In genomic region chr1:213014642-213015041, GRCh38 we compare ENCODE assay signal across 8 cellular contexts. TPM values are rescaled to one million over a fixed set of nuclear protein-coding genes. Genes with fewer than 3 reads are reported as not detected.
DNase-seq lines count a peak whose midpoint lies in the region; ATAC-seq and TF ChIP-seq lines count a peak whose summit lies in the region.

No MANE protein-coding gene starts in this region.

- TF ChIP-seq CTCF in AG04450 (IDR thresholded peaks at IDR 0.05; ENCODE audit: low read depth, low read length): no peak
- no peak for TF ChIP-seq CTCF in VCaP (conservative IDR thresholded peaks at IDR 0.05)
- no peak for TF ChIP-seq CTCF in gastroesophageal sphincter (IDR thresholded peaks at IDR 0.05)
- no peak for TF ChIP-seq CTCF in gastrocnemius medialis (IDR thresholded peaks at IDR 0.05 in 4 of 5, conservative IDR thresholded peaks at IDR 0.05 in 1 of 5)

- H3K9me3 ChIP-seq in AG04450 (ENCODE audit: control insufficient read depth, insufficient read depth, low read length) (no peaks in the 10 kb centered on the region; the same call in 1 of the 2 replicates), gastroesophageal sphincter (no peaks in the 10 kb centered on the region), gastrocnemius medialis (no peaks in the 10 kb centered on the region)

- in situ Hi-C loops in gastrocnemius medialis (cut with MboI; ENCODE audit: low sequenced_read_pairs in 4 of 4): loop anchor here in 2 of 4 donors (10.0 to 25.0 kb wide), 2 partner anchors 220 to 977 kb away; partner anchors contain the start of genes DTL (in 1 of the 2), INTS7 (in 1 of the 2), NSL1 (in 1 of the 2) and TATDN3 (in 1 of the 2)

- H3K27ac ChIP-seq in AG04450 (ENCODE audit: low read depth, low read length): peak overlapping the region; percentile 69
- peak overlapping the region; percentile 91 for H3K27ac ChIP-seq in VCaP
- H3K27ac ChIP-seq in gastroesophageal sphincter: peak overlapping the region; percentile 86 to 93 (median 90)
- H3K27ac ChIP-seq in gastrocnemius medialis: peak overlapping the region; percentile 81 to 92 (median 86)

- no peak for TF ChIP-seq EP300 in gastroesophageal sphincter (IDR thresholded peaks at IDR 0.05)

- CTCF ChIA-PET in AG04450 (lab: Charles Lee): interaction anchor here (0.6 kb wide), 1 partner anchor 20 kb away, joined by 4 read pairs; no protein-coding TSS in a partner anchor

- POLR2A ChIA-PET in AG04450 (lab: Yijun Ruan, JAX): interaction anchor here (1.4 kb wide), 1 partner anchor 223 kb away, joined by 3 read pairs; the partner anchor contains the start of genes NSL1 and TATDN3

- WGBS in gastroesophageal sphincter (ENCODE audit: low coverage in 1 of 2), 2 donors: 8 to 20% methylated on average over 7 of the region's 7 CpGs

- H3K4me3 ChIP-seq in AG04450 (ENCODE audit: low read depth, low read length) (peak overlapping the region; percentile 90), gastroesophageal sphincter (peak overlapping the region; percentile 77 to 94), gastrocnemius medialis (peak overlapping the region; percentile 64 to 96 (median 90))

- no peaks in the 10 kb centered on the region for H3K27me3 ChIP-seq in AG04450 (ENCODE audit: control insufficient read depth, insufficient read depth, low read length)
- no peaks in the 10 kb centered on the region for H3K27me3 ChIP-seq in gastroesophageal sphincter
- H3K27me3 ChIP-seq in gastrocnemius medialis: no peaks in the 10 kb centered on the region

- ATAC-seq in GM19452 (IDR thresholded peaks at IDR 0.05; ENCODE audit: unreplicated experiment) (peak; percentile 1), gastroesophageal sphincter (no peak), gastrocnemius medialis (no peak), HG03457 (IDR thresholded peaks at IDR 0.05; ENCODE audit: unreplicated experiment) (no peak), left lobe of liver (no peak)

- DNase-seq in AG04450 (ENCODE audit: low read depth, low spot score) (no peak), gastrocnemius medialis (no peak), left lobe of liver (ENCODE audit: low spot score) (no peak), NCI-H2029 treated with DMSO at 0.1 percent for 48 hours (lab: John Stamatoyannopoulos, UW) (no peak)

- peaks cover 9 to 39% (median 14%) of the 10 kb centered on the region in 3 donors for H3K4me1 ChIP-seq in gastroesophageal sphincter
- H3K4me1 ChIP-seq in gastrocnemius medialis: peaks cover 16 to 20% of the 10 kb centered on the region in 2 donors

- H3K36me3 ChIP-seq in gastroesophageal sphincter (peaks cover 0 to 23% of the 10 kb centered on the region in 2 donors), gastrocnemius medialis (no peaks in the 10 kb centered on the region)

- intact Hi-C loops in gastrocnemius medialis (cut with DNase I; ENCODE audit: low total_unique reads): loop anchor here (1.0 to 5.0 kb wide), 5 partner anchors 20 to 222 kb away; partner anchors contain the start of genes FLVCR1, NSL1, RPS6KC1 and TATDN3

- no peak for TF ChIP-seq POLR2A in gastroesophageal sphincter (IDR thresholded peaks at IDR 0.05)
- TF ChIP-seq POLR2A in gastrocnemius medialis (IDR thresholded peaks at IDR 0.05): no peak

RNA-seq across cellular contexts. Expression of gene ANGEL2, which starts 1.0 kb away (rescaled TPM):
- 25.1 and 30.6 TPM in 2 replicates for polyA plus RNA-seq in AG04450 (2011; rRNA removed)
- 17.9 and 34.4 TPM in 2 replicates for polyA minus RNA-seq in AG04450 (2011; rRNA and poly(A)+ RNA removed)
- total RNA-seq in gastroesophageal sphincter (10 to 100 TPM; 20.9 to 85.1 (median 39.0) TPM), gastrocnemius medialis (10 to 100 TPM; 17.7 to 33.2 (median 25.1) TPM), left lobe of liver (15.6 TPM)

RNA-seq across cellular contexts. Expression of gene RPS6KC1, which starts 36.4 kb away (rescaled TPM):
- 20.0 and 25.3 TPM in 2 replicates for polyA plus RNA-seq in AG04450 (2011; rRNA removed)
- 18.2 and 32.5 TPM in 2 replicates for polyA minus RNA-seq in AG04450 (2011; rRNA and poly(A)+ RNA removed)
- 10 to 100 TPM; 21.2 to 28.5 (median 23.8) TPM for total RNA-seq in gastroesophageal sphincter
- total RNA-seq in gastrocnemius medialis: 10 to 100 TPM; 14.5 to 22.2 (median 16.2) TPM
- total RNA-seq in left lobe of liver: 5.6 TPM
